Comparison of ENCODE assay signal across 17 cellular contexts in genomic region chr2:9755638-9756037, GRCh38.
"Had no signal": no experiment of that assay in that cellular context is flagged by ENCODE, and none has a peak within 500 bp of the region (broad histone marks: within the 10 kb centered on the region; RNA-seq: fewer than 3 reads in every experiment).

No MANE protein-coding gene starts in this region.

- H3K4me1 ChIP-seq: uterus had no signal

- DNase-seq: cortex of kidney; dorsolateral prefrontal cortex; effector CD8-positive, alpha-beta T cell; gastrocnemius medialis; left ventricle myocardium inferior; mesenchymal stem cell; midbrain; stimulated activated CD4-positive, alpha-beta T cell treated with anti-CD3 and anti-CD28 coated beads, Interleukin-2, amount 100 ng/mL, for 24 hours; stimulated activated CD4-positive, alpha-beta T cell treated with anti-CD3 and anti-CD28 coated beads, Interleukin-4, amount 100 ng/mL, for 4 hours; stimulated activated naive CD4-positive, alpha-beta T cell treated with Interleukin-2 at 50 U/mL for 16 hours; trophoblast cell; uterus had no signal

- H3K9me3 ChIP-seq: gastrocnemius medialis, left ventricle myocardium inferior, uterus had no signal

- H3K27me3 ChIP-seq: gastrocnemius medialis, uterus had no signal

- H3K27ac ChIP-seq: dorsolateral prefrontal cortex, left ventricle myocardium inferior, uterus had no signal

- ATAC-seq: esophagus mucosa, gastrocnemius medialis, sciatic nerve had no signal

- H3K36me3 ChIP-seq: gastrocnemius medialis, left ventricle myocardium inferior, uterus had no signal

- H3K4me3 ChIP-seq: dorsolateral prefrontal cortex, gastrocnemius medialis, left ventricle myocardium inferior, lung, skin epidermis, uterus had no signal

- FAIRE-seq: keratinocyte had no signal
